8 cellular contexts compared by ENCODE assay signal in the genomic region with DNA sequence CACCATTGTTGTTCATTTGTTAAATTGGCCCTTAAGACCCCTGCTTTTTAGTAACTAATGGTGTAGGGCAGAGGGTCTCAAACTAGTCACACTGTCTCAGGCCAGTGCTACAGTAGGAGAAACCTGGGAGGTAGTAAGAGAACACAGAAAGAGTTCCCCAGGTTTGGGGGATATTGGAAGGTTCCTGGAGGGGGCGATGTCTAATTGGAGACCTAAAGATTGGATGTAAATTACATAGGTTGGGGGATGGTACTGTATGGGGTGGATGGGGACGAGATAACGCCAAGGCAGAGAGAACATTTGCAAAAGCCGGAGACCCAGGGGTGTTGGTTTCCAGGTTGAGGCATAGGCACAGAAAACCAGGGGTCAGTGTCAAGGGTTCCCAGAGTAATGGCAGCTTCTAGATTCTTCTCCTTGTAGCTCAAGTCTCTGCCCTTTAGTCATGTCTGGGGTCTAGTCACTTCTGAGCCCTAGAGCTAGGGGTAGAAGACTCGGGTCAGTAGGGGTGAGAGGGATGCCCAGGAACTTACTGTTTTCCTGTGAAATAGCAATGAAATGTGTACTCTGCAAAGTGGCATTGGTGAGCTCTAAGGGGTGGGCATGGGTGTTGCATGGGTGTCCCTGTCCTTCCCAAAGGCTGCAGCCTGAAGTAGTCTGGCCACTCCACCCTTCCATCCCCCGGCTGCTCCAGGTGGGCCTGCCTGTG. TPM values are rescaled to one million over a fixed set of nuclear protein-coding genes. Genes with fewer than 3 reads are reported as not detected.
DNase-seq lines count a peak whose midpoint lies in the region; ATAC-seq and TF ChIP-seq lines count a peak whose summit lies in the region.

No MANE protein-coding gene starts in this region.

- ATAC-seq in left ventricle myocardium superior: no peak
- no peak for ATAC-seq in body of pancreas
- no peak for ATAC-seq in left lobe of liver
- ATAC-seq in GM21360 (IDR thresholded peaks at IDR 0.05; ENCODE audit: unreplicated experiment): no peak

- H3K27ac ChIP-seq in left ventricle myocardium inferior (replicated peaks): peak overlapping the region; percentile 61
- peak overlapping the region; percentile 62 to 93 (median 74) for H3K27ac ChIP-seq in body of pancreas
- H3K27ac ChIP-seq in layer of hippocampus (ENCODE audit: low read depth, low read length): peak overlapping the region; percentile 66
- H3K27ac ChIP-seq in uterus: peak overlapping the region; percentile 50 to 60

- H3K4me3 ChIP-seq in left ventricle myocardium inferior: no peak overlapping the region
- no peak overlapping the region for H3K4me3 ChIP-seq in body of pancreas
- H3K4me3 ChIP-seq in uterus: no peak overlapping the region

- peak; percentile 1 for DNase-seq in left ventricle myocardium inferior
- DNase-seq in left ventricle myocardium superior: no peak
- peak in 2 of 4 donors; percentile 2 to 7 for DNase-seq in body of pancreas
- no peak for DNase-seq in uterus
- no peak for DNase-seq in inferior parietal cortex (ENCODE audit: extremely low spot score)
- no peak for DNase-seq in left lobe of liver (ENCODE audit: low spot score)

- TF ChIP-seq CTCF in left ventricle myocardium inferior (IDR thresholded peaks at IDR 0.05; ENCODE audit: borderline replicate concordance): no peak
- no peak for TF ChIP-seq CTCF in body of pancreas (IDR thresholded peaks at IDR 0.05)
- no peak for TF ChIP-seq CTCF in uterus (IDR thresholded peaks at IDR 0.05)

- intact Hi-C loops in left ventricle myocardium inferior (cut with micrococcal nuclease): no loop called here
- intact Hi-C loops in left ventricle myocardium superior (cut with micrococcal nuclease): no loop called here
- intact Hi-C loops in body of pancreas (cut with DNase I): no loop called here
- intact Hi-C loops in uterus (cut with DNase I; ENCODE audit: low total_unique reads): no loop called here

- H3K4me1 ChIP-seq in left ventricle myocardium inferior (peaks cover 84% of the 10 kb centered on the region), body of pancreas (peaks cover 74% of the 10 kb centered on the region), uterus (peaks cover 0 to 34% of the 10 kb centered on the region in 2 donors)

- peak in 1 of 3 donors; percentile 37 for TF ChIP-seq POLR2A in body of pancreas (IDR thresholded peaks at IDR 0.05)
- no peak for TF ChIP-seq POLR2A in uterus (IDR thresholded peaks at IDR 0.05)

- H3K36me3 ChIP-seq in left ventricle myocardium inferior: peaks cover 25% of the 10 kb centered on the region
- H3K36me3 ChIP-seq in body of pancreas (replicated peaks in 1 of 2; ENCODE audit: insufficient read depth in 1 of 2, low read depth in 2 of 2): peaks cover 0 to 8% of the 10 kb centered on the region in 2 donors
- H3K36me3 ChIP-seq in uterus: no peaks in the 10 kb centered on the region

- no peaks in the 10 kb centered on the region for H3K9me3 ChIP-seq in left ventricle myocardium inferior (replicated peaks)
- H3K9me3 ChIP-seq in body of pancreas: no peaks in the 10 kb centered on the region
- no peaks in the 10 kb centered on the region for H3K9me3 ChIP-seq in uterus

- H3K27me3 ChIP-seq in left ventricle myocardium inferior (ENCODE audit: low read depth) (no peaks in the 10 kb centered on the region), body of pancreas (no peaks in the 10 kb centered on the region), layer of hippocampus (ENCODE audit: control insufficient read depth, insufficient read depth, low read length) (no peaks in the 10 kb centered on the region), uterus (no peaks in the 10 kb centered on the region)

- WGBS in body of pancreas, 2 donors: 60 to 86% methylated on average over 4 to 6 of the region's 6 CpGs

RNA-seq across cellular contexts. Expression of gene PLEKHG3, which starts 21.8 kb away (rescaled TPM):
- 16.5 TPM for total RNA-seq in left ventricle myocardium inferior
- total RNA-seq in left ventricle myocardium superior: 22.0 TPM
- total RNA-seq in body of pancreas: 10 to 100 TPM; 34.5 to 40.2 TPM
- 100 to 1,000 TPM in 1 of 4 donors, 10 to 100 TPM in 3; 40.5 to 178 (median 59.7) TPM for total RNA-seq in uterus
- total RNA-seq in left lobe of liver: 32.8 TPM
